ENCODE assay signal across 19 cellular contexts in genomic region chr6:22558288-22558882, GRCh38. TPM values are rescaled to one million over a fixed set of nuclear protein-coding genes. Genes with fewer than 3 reads are reported as not detected.
DNase-seq lines count a peak whose midpoint lies in the region; ATAC-seq and TF ChIP-seq lines count a peak whose summit lies in the region.
"Had no signal": no experiment of that assay in that cellular context is flagged by ENCODE, and none has a peak within 500 bp of the region (broad histone marks: within the 10 kb centered on the region; RNA-seq: fewer than 3 reads in every experiment).

No MANE protein-coding gene starts in this region.

- no TSS peak for BruUV-seq in Panc1 (replicated peaks; lab: Mats Ljungman, UMichigan)

- no peak overlapping the region for H2AFZ ChIP-seq in smooth muscle cell (ENCODE audit: low read depth)
- H2AFZ ChIP-seq: GM23338 had no signal

- H3K36me3 ChIP-seq in Panc1 (ENCODE audit: control insufficient read depth, insufficient read depth, low read length) (no peaks in the 10 kb centered on the region), smooth muscle cell (ENCODE audit: low read depth) (no peaks in the 10 kb centered on the region)

- in situ Hi-C loops in Panc1 (cut with HindIII; ENCODE audit: low pct_unique_long_range_greater_than_20kb, low sequenced_read_pairs): no loop called here

- no peak overlapping the region for H3K9ac ChIP-seq in smooth muscle cell (ENCODE audit: low read depth)

- no peaks in the 10 kb centered on the region for H3K79me2 ChIP-seq in smooth muscle cell (ENCODE audit: low read depth)

- H3K27ac ChIP-seq in Panc1 (ENCODE audit: low read length) (no peak overlapping the region), smooth muscle cell (ENCODE audit: low read depth) (peak overlapping the region; percentile 16)

- CTCF ChIA-PET in Panc1 (lab: Charles Lee): no interaction called here

- intact Hi-C loops in Panc1 (cut with micrococcal nuclease; ENCODE audit: unreplicated experiment): no loop called here

- ATAC-seq in Panc1: peak; percentile 71; the same call in 1 of the 2 replicates
- no peak for ATAC-seq in left lobe of liver
- no peak for ATAC-seq in GM19452 (IDR thresholded peaks at IDR 0.05; ENCODE audit: unreplicated experiment)
- ATAC-seq: GM23338 had no signal

- WGBS in smooth muscle cell (ENCODE audit: low lambda C conversion rate): 29% methylated on average over 1 of the region's 1 CpG

- H3K4me2 ChIP-seq in smooth muscle cell: no peak overlapping the region
- H3K4me2 ChIP-seq: GM23338 had no signal

- TF ChIP-seq CTCF in Panc1 (IDR thresholded peaks at IDR 0.05) (no peak), epithelial cell of esophagus (IDR thresholded peaks at IDR 0.05; ENCODE audit: insufficient read depth, low read depth, low read length, missing control alignments) (no peak), smooth muscle cell (IDR thresholded peaks at IDR 0.05; ENCODE audit: borderline replicate concordance, insufficient read depth, poor library complexity, severe bottlenecking) (no peak)

- H3K27me3 ChIP-seq in Panc1 (ENCODE audit: control insufficient read depth, insufficient read depth, low read length) (no peaks in the 10 kb centered on the region), smooth muscle cell (ENCODE audit: low read depth) (no peaks in the 10 kb centered on the region)

- peak; percentile 55 for DNase-seq in NCI-H748 (lab: John Stamatoyannopoulos, UW; ENCODE audit: unreplicated experiment)
- no peak for DNase-seq in NCI-H748 treated with DMSO at 0.1 percent for 48 hours (lab: John Stamatoyannopoulos, UW)
- DNase-seq in Panc1 (ENCODE audit: low read depth, low spot score): no peak
- DNase-seq in epithelial cell of esophagus (ENCODE audit: low read depth): peak; percentile 8
- no peak for DNase-seq in smooth muscle cell (lab: John Stamatoyannopoulos, UW; ENCODE audit: unreplicated experiment)
- DNase-seq in left lobe of liver (ENCODE audit: low spot score): no peak
- DNase-seq in GDM1 (lab: John Stamatoyannopoulos, UW): no peak
- DNase-seq: COR-L47, KBM-7, MM.1S, NCI-H1105, NCI-H1930, NCI-H2171, NCI-H446 treated with DMSO at 0.1 percent for 48 hours, RPMI8226 had no signal

- no peaks in the 10 kb centered on the region for H4K20me1 ChIP-seq in smooth muscle cell (ENCODE audit: low read depth)

- H3F3A ChIP-seq in smooth muscle cell (ENCODE audit: low read depth): peaks cover 4% of the 10 kb centered on the region

- no peaks in the 10 kb centered on the region for H3K4me1 ChIP-seq in Panc1 (ENCODE audit: control insufficient read depth, insufficient read depth, low read length)
- H3K4me1 ChIP-seq in smooth muscle cell (ENCODE audit: low read depth): no peaks in the 10 kb centered on the region

- no peak overlapping the region for H3K4me3 ChIP-seq in Panc1 (ENCODE audit: low read depth in 2 of 2, low read length in 2 of 2)
- no peak overlapping the region for H3K4me3 ChIP-seq in epithelial cell of esophagus (ENCODE audit: low read length)
- no peak overlapping the region for H3K4me3 ChIP-seq in smooth muscle cell
- H3K4me3 ChIP-seq: GM23338 had no signal

- no peaks in the 10 kb centered on the region for H3K9me3 ChIP-seq in Panc1 (ENCODE audit: control insufficient read depth, insufficient read depth, low read depth, low read length)
- no peaks in the 10 kb centered on the region for H3K9me3 ChIP-seq in smooth muscle cell (replicated peaks; ENCODE audit: low read depth)

- POLR2A ChIA-PET in Panc1 (lab: Charles Lee): no interaction called here

RNA-seq across cellular contexts. Expression of gene HDGFL1, which starts 11.0 kb away (rescaled TPM):
- total RNA-seq in Panc1 (2021; ENCODE audit: unreplicated experiment): not detected
- polyA plus RNA-seq in Panc1 (2012; ENCODE audit: insufficient read length): not detected
- total RNA-seq in smooth muscle cell: not detected in 2 replicates
- not detected in 2 replicates for polyA plus RNA-seq in smooth muscle cell
- total RNA-seq in left lobe of liver: not detected
- total RNA-seq: G401, GM23338 had no signal
- polyA plus RNA-seq: CD14-positive monocyte, GM23338 had no signal

Comparison
In these comparisons a context has a peak if more than half of its experiments do, and no peak if none do; other contexts are left out.
1. DNase-seq: peak in NCI-H748 (single experiment) and epithelial cell of esophagus (single experiment); none in NCI-H748 treated with DMSO at 0.1 percent for 48 hours (single experiment), Panc1 (single experiment), smooth muscle cell (single experiment), left lobe of liver (single experiment) and GDM1 (single experiment).